22 cellular contexts compared by ENCODE assay signal in the genomic region with DNA sequence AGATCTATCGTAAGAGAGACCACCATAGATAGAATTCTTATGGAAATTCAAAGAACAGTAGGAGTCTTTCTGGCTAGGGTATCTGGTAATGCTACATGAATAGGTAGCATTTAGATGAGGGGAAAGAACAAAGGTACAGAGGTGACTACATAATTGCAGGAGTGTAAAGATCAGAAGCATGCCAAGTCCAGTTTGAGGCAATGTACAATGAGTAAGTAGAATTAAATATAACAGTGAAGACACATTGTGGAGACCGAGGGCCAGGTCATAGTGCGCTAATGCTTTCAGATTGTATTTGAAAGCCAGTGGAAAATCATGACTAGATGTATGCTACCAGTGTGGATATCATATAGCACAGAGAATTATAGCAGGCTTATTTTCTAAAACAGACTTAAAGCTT.
DNase-seq lines count a peak whose midpoint lies in the region; ATAC-seq and TF ChIP-seq lines count a peak whose summit lies in the region.
"Had no signal": no experiment of that assay in that cellular context is flagged by ENCODE, and none has a peak within 500 bp of the region (broad histone marks: within the 10 kb centered on the region; RNA-seq: fewer than 3 reads in every experiment).

No MANE protein-coding gene starts in this region.

- intact Hi-C loops in left colon (cut with DNase I, micrococcal nuclease) (no loop called here), mucosa of descending colon (cut with DNase I, micrococcal nuclease) (no loop called here)

- no peaks in the 10 kb centered on the region for H3K36me3 ChIP-seq in mucosa of descending colon (ENCODE audit: low read depth)
- H3K36me3 ChIP-seq: BE2C, BLaER1 had no signal

- H3K4me3 ChIP-seq in mucosa of descending colon, result no peak overlapping the region
- H3K4me3 ChIP-seq: BLaER1, GM12878 had no signal

- H3K9me3 ChIP-seq in mucosa of descending colon, result no peaks in the 10 kb centered on the region
- H3K9me3 ChIP-seq: BE2C, BLaER1 had no signal

- TF ChIP-seq CTCF in mucosa of descending colon (IDR thresholded peaks at IDR 0.05), result no peak

- no peaks in the 10 kb centered on the region for H3K4me1 ChIP-seq in mucosa of descending colon (ENCODE audit: low read depth)
- H3K4me1 ChIP-seq: BLaER1 had no signal

- ATAC-seq in left colon (peak; percentile 94), mucosa of descending colon (peak; percentile 59), HG02981 (IDR thresholded peaks at IDR 0.05; ENCODE audit: unreplicated experiment) (no peak), HG03354 (IDR thresholded peaks at IDR 0.05; ENCODE audit: poor library complexity, severe bottlenecking, unreplicated experiment) (no peak)
- ATAC-seq: GM12878 had no signal

- DNase-seq in left colon (no peak), mucosa of descending colon (peak in 1 of 3 donors; percentile 9), amniotic stem cell (lab: John Stamatoyannopoulos, UW) (no peak)
- DNase-seq: 8988T; ACHN; BE2C; C1 segment of cervical spinal cord; CD4-positive, alpha-beta memory T cell; CD4-positive, CD25-positive, alpha-beta regulatory T cell; CD8-positive, alpha-beta memory T cell; COR-L47; DMS 273 treated with DMSO at 0.1 percent for 48 hours; DMS153; DMS53; DMS79; DND-41; EL; GDM1 had no signal

Comparison
In these comparisons a context has a peak if more than half of its experiments do, and no peak if none do; other contexts are left out.
1. ATAC-seq: peak in left colon (single experiment) and mucosa of descending colon (single experiment); none in HG02981 (single experiment) and HG03354 (single experiment).